ENCODE assay signal across 9 cellular contexts in the genomic region with DNA sequence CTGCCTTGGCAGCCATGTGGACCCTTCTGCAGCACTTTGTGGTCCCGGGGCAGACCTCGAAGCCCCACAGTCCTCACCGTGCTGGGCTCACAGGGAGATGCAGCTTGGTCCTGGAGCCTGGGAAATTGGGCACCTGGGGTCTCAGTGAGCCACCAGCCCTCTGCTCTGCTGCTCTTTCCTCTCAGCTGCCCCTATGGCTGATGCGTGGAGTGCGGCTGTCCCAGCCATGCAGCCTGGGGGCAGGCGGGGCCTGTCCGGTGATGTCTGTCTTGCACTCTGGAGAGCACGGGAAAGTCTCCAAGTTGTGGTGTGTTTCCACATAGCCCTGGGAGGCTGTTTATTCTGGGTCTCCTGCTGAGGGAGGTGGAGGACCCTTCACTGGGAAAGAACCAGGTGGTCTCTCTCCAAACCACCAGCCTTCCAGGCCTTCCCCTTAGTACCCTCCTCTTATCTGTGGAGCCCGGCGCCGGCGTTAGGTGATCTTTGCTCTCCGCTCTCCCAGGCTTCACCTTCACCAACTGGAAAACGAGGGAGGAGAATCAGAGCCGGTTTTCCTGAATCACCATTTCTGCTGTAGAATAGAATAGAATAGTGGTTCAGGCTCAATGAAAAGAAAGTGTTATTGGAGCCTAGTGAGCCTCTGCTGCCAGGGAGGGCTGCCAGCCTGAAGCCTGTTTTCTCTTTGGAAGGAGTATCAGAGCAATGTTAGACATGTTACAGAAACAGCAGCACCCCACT. TPM values are rescaled to one million over a fixed set of nuclear protein-coding genes. Genes with fewer than 3 reads are reported as not detected.
DNase-seq lines count a peak whose midpoint lies in the region; ATAC-seq, FAIRE-seq and TF ChIP-seq lines count a peak whose summit lies in the region.
"Had no signal": no experiment of that assay in that cellular context is flagged by ENCODE, and none has a peak within 500 bp of the region (broad histone marks: within the 10 kb centered on the region; RNA-seq: fewer than 3 reads in every experiment).

No MANE protein-coding gene starts in this region.

- peak overlapping the region; percentile 81 for H3K27ac Mint-ChIP-seq in activated T-cell treated with anti-CD3 and anti-CD28 coated beads, Interleukin-2, amount 50 U/mL, for 24 hours
- H3K27ac Mint-ChIP-seq in central memory CD8-positive, alpha-beta T cell (ENCODE audit: low read depth) = no peak overlapping the region
- peak overlapping the region; percentile 32 for H3K27ac Mint-ChIP-seq in memory B cell

- no peak for TF ChIP-seq EP300 in upper lobe of left lung (IDR thresholded peaks at IDR 0.05)

- no peaks in the 10 kb centered on the region for H3K9me3 Mint-ChIP-seq in activated T-cell treated with anti-CD3 and anti-CD28 coated beads, Interleukin-2, amount 50 U/mL, for 24 hours
- no peaks in the 10 kb centered on the region for H3K9me3 Mint-ChIP-seq in central memory CD8-positive, alpha-beta T cell
- no peaks in the 10 kb centered on the region for H3K9me3 Mint-ChIP-seq in memory B cell

- no peaks in the 10 kb centered on the region for H3K27me3 Mint-ChIP-seq in activated T-cell treated with anti-CD3 and anti-CD28 coated beads, Interleukin-2, amount 50 U/mL, for 24 hours
- H3K27me3 Mint-ChIP-seq in central memory CD8-positive, alpha-beta T cell = no peaks in the 10 kb centered on the region
- H3K27me3 Mint-ChIP-seq in memory B cell = no peaks in the 10 kb centered on the region

- ATAC-seq in central memory CD8-positive, alpha-beta T cell (replicated peaks; ENCODE audit: extremely low read depth, poor library complexity, severe bottlenecking) = no peak
- no peak for ATAC-seq in memory B cell (ENCODE audit: low read depth)
- peak; percentile 31 to 52 for ATAC-seq in upper lobe of left lung (ENCODE audit: low FRiP score in 2 of 2)

- H3K9me3 ChIP-seq in upper lobe of left lung = no peaks in the 10 kb centered on the region

- DNase-seq in activated T-cell treated with anti-CD3 and anti-CD28 coated beads, Interleukin-2, amount 50 U/mL, for 24 hours = no peak
- DNase-seq in activated T-cell treated with anti-CD3 and anti-CD28 coated beads, Interleukin-2, amount 50 U/mL, for 48 hours = no peak
- no peak for DNase-seq in central memory CD8-positive, alpha-beta T cell (ENCODE audit: low spot score in 2 of 2)
- no peak for DNase-seq in memory B cell (ENCODE audit: low spot score in 2 of 2)
- DNase-seq in upper lobe of left lung = peak; percentile 82 to 83
- DNase-seq in NCI-H2196 treated with DMSO at 0.1 percent for 48 hours (lab: John Stamatoyannopoulos, UW; ENCODE audit: unreplicated experiment) = no peak
- DNase-seq in HTR-8/SVneo (ENCODE audit: insufficient read length, low spot score) = no peak
- DNase-seq in activated CD4-positive, alpha-beta T cell treated with anti-CD3 and anti-CD28 coated beads, Interleukin-2, amount 50 U/mL, for 48 hours = no peak

- H3K4me3 ChIP-seq in upper lobe of left lung = peak overlapping the region in 2 of 4 donors; percentile 73 to 81

- peaks cover 50 to 72% (median 67%) of the 10 kb centered on the region in 4 donors for H3K4me1 ChIP-seq in upper lobe of left lung

- FAIRE-seq in HTR-8/SVneo (lab: Jason Lieb, UNC) = no peak

- no peak for TF ChIP-seq CTCF in upper lobe of left lung (IDR thresholded peaks at IDR 0.05)

- peak in 1 of 4 donors; percentile 50 for TF ChIP-seq POLR2A in upper lobe of left lung (IDR thresholded peaks at IDR 0.05)

- H3K27me3 ChIP-seq in upper lobe of left lung = no peaks in the 10 kb centered on the region

- H3K4me1 Mint-ChIP-seq in activated T-cell treated with anti-CD3 and anti-CD28 coated beads, Interleukin-2, amount 50 U/mL, for 24 hours (ENCODE audit: low read depth) = peaks cover 36% of the 10 kb centered on the region
- peaks cover 52% of the 10 kb centered on the region for H3K4me1 Mint-ChIP-seq in central memory CD8-positive, alpha-beta T cell
- H3K4me1 Mint-ChIP-seq in memory B cell = peaks cover 55% of the 10 kb centered on the region

- peak overlapping the region; percentile 56 to 78 (median 71) for H3K27ac ChIP-seq in upper lobe of left lung
- H3K27ac ChIP-seq: VCaP had no signal

- no peaks in the 10 kb centered on the region for H3K36me3 Mint-ChIP-seq in activated T-cell treated with anti-CD3 and anti-CD28 coated beads, Interleukin-2, amount 50 U/mL, for 24 hours (ENCODE audit: low read depth)
- peaks cover 9% of the 10 kb centered on the region for H3K36me3 Mint-ChIP-seq in central memory CD8-positive, alpha-beta T cell (ENCODE audit: insufficient read depth)
- H3K36me3 Mint-ChIP-seq in memory B cell = no peaks in the 10 kb centered on the region

- WGBS in upper lobe of left lung, 2 donors = 51 to 65% methylated on average over 10 to 14 of the region's 15 CpGs

- no peaks in the 10 kb centered on the region for H3K36me3 ChIP-seq in upper lobe of left lung

- peak overlapping the region; percentile 90 for H3K4me3 Mint-ChIP-seq in activated T-cell treated with anti-CD3 and anti-CD28 coated beads, Interleukin-2, amount 50 U/mL, for 24 hours
- H3K4me3 Mint-ChIP-seq in central memory CD8-positive, alpha-beta T cell = peak overlapping the region; percentile 93
- peak overlapping the region; percentile 96 for H3K4me3 Mint-ChIP-seq in memory B cell

RNA-seq across cellular contexts. Expression of gene GRAMD4, which starts 41.2 kb away (rescaled TPM):
- 100 to 1,000 TPM in 3 of 6 donors, 10 to 100 TPM in 3; 59.8 to 302 (median 104) TPM for total RNA-seq in upper lobe of left lung

RNA-seq across cellular contexts. Expression of gene CELSR1, which starts 41.6 kb away (rescaled TPM):
- 100 to 1,000 TPM in 2 of 6 donors, 10 to 100 TPM in 4; 45.1 to 145 (median 80.1) TPM for total RNA-seq in upper lobe of left lung

Comparison
In these comparisons a context has a peak if more than half of its experiments do, and no peak if none do; other contexts are left out.
1. DNase-seq: peak in upper lobe of left lung (2 of 2); none in activated T-cell treated with anti-CD3 and anti-CD28 coated beads, Interleukin-2, amount 50 U/mL, for 24 hours (single experiment), activated T-cell treated with anti-CD3 and anti-CD28 coated beads, Interleukin-2, amount 50 U/mL, for 48 hours (0 of 2), central memory CD8-positive, alpha-beta T cell (0 of 2), memory B cell (0 of 2), NCI-H2196 treated with DMSO at 0.1 percent for 48 hours (single experiment), HTR-8/SVneo (single experiment) and activated CD4-positive, alpha-beta T cell treated with anti-CD3 and anti-CD28 coated beads, Interleukin-2, amount 50 U/mL, for 48 hours (0 of 2).
2. ATAC-seq: peak in upper lobe of left lung (2 of 2); none in central memory CD8-positive, alpha-beta T cell (single experiment) and memory B cell (single experiment).
3. Peak in every context shown above with its lines, with median percentiles within 50 percentile points of each other: H3K4me3 Mint-ChIP-seq.